ENCODE assay signal across 1 cellular context in genomic region chr17:66970797-66971196, GRCh38.
TF ChIP-seq lines count a peak whose summit lies in the region.

No MANE protein-coding gene starts in this region.

TF ChIP-seq in SK-N-SH treated with all-trans-retinoic acid at 6 μM for 48 hours, 23 proteins besides CTCF, POLR2A, EP300 and RAD21 (continued from another document):
- no peak for TF ChIP-seq CREB5 (CRISPR knock-in tag; IDR thresholded peaks at IDR 0.05; ENCODE audit: low read depth)
- no peak for TF ChIP-seq SNAI2 (CRISPR knock-in tag; IDR thresholded peaks at IDR 0.05)
- no peak for TF ChIP-seq OSR1 (CRISPR knock-in tag; IDR thresholded peaks at IDR 0.05)
- no peak for TF ChIP-seq CSRNP3 (CRISPR knock-in tag; IDR thresholded peaks at IDR 0.05)
TF ChIP-seq in SK-N-SH treated with all-trans-retinoic acid at 6 μM for 48 hours: peak in this region for 0.
